Comparison of ENCODE assay signal across 8 cellular contexts in genomic region chr1:58155418-58156123, GRCh38.
DNase-seq lines count a peak whose midpoint lies in the region; ATAC-seq, FAIRE-seq and TF ChIP-seq lines count a peak whose summit lies in the region.
"Had no signal": no experiment of that assay in that cellular context is flagged by ENCODE, and none has a peak within 500 bp of the region (broad histone marks: within the 10 kb centered on the region; RNA-seq: fewer than 3 reads in every experiment).

No MANE protein-coding gene starts in this region.

- peaks cover 7% of the 10 kb centered on the region for H3K27me3 Mint-ChIP-seq in astrocyte (ENCODE audit: low read depth, unreplicated experiment)
- peaks cover 0 to 4% of the 10 kb centered on the region in 2 donors for H3K27me3 Mint-ChIP-seq in CD8-positive, alpha-beta memory T cell

- no peaks in the 10 kb centered on the region for H3K9me3 Mint-ChIP-seq in astrocyte (ENCODE audit: unreplicated experiment)
- H3K9me3 Mint-ChIP-seq in CD8-positive, alpha-beta memory T cell, result no peaks in the 10 kb centered on the region

- peak; percentile 10 for TF ChIP-seq CTCF in astrocyte (IDR thresholded peaks at IDR 0.05; ENCODE audit: insufficient read depth, low read depth, low read length)

- H3K36me3 ChIP-seq in astrocyte (ENCODE audit: insufficient read depth, low read length), result no peaks in the 10 kb centered on the region
- no peaks in the 10 kb centered on the region for H3K36me3 ChIP-seq in CD8-positive, alpha-beta memory T cell (ENCODE audit: insufficient read depth, low read length)
- H3K36me3 ChIP-seq: SJSA1 had no signal

- no peaks in the 10 kb centered on the region for H3K79me2 ChIP-seq in astrocyte (ENCODE audit: insufficient read depth, low read length)

- no peaks in the 10 kb centered on the region for H3K4me1 Mint-ChIP-seq in astrocyte (ENCODE audit: low read depth, unreplicated experiment)
- no peaks in the 10 kb centered on the region for H3K4me1 Mint-ChIP-seq in CD8-positive, alpha-beta memory T cell

- no peak overlapping the region for H3K4me2 ChIP-seq in astrocyte (ENCODE audit: low read length)

- no peak overlapping the region for H3K4me3 ChIP-seq in astrocyte (ENCODE audit: insufficient read depth, low read depth, low read length)
- no peak overlapping the region for H3K4me3 ChIP-seq in CD8-positive, alpha-beta memory T cell (ENCODE audit: low read length)
- H3K4me3 ChIP-seq: SJSA1 had no signal

- POLR2A ChIA-PET in CD8-positive, alpha-beta memory T cell (lab: Charles Lee), result no interaction called here

- H3K9me3 ChIP-seq in astrocyte (ENCODE audit: insufficient read depth, low read depth, low read length), result no peaks in the 10 kb centered on the region
- H3K9me3 ChIP-seq in CD8-positive, alpha-beta memory T cell (ENCODE audit: low read length), result no peaks in the 10 kb centered on the region
- H3K9me3 ChIP-seq: SJSA1 had no signal

- no peak overlapping the region for H3K9ac ChIP-seq in astrocyte (ENCODE audit: low read length)

- CTCF ChIA-PET in CD8-positive, alpha-beta memory T cell (lab: Charles Lee), result no interaction called here

- FAIRE-seq in astrocyte (lab: Jason Lieb, UNC), result no peak

- DNase-seq in astrocyte (ENCODE audit: low read depth), result no peak
- peak; percentile 28 for DNase-seq in medulla oblongata (ENCODE audit: extremely low spot score)
- DNase-seq in NCI-H2227 treated with DMSO at 0.1 percent for 48 hours (lab: John Stamatoyannopoulos, UW), result no peak
- DNase-seq in CD8-positive, alpha-beta memory T cell, result no peak
- no peak for DNase-seq in activated CD4-positive, CD25-positive, alpha-beta regulatory T cell treated with anti-CD3 and anti-CD28 coated beads, Interleukin-2, amount 50 U/mL, for 72 hours

- no peak overlapping the region for H2AFZ ChIP-seq in astrocyte (ENCODE audit: low read depth, low read length)

- no peak overlapping the region for H3K27ac ChIP-seq in astrocyte (ENCODE audit: low read depth, low read length)
- no peak overlapping the region for H3K27ac ChIP-seq in CD8-positive, alpha-beta memory T cell (ENCODE audit: low read depth, low read length)
- H3K27ac ChIP-seq: SJSA1 had no signal

- ATAC-seq in GM18870 (IDR thresholded peaks at IDR 0.05; ENCODE audit: unreplicated experiment) (peak; percentile 52), HG03521 (IDR thresholded peaks at IDR 0.05; ENCODE audit: unreplicated experiment) (peak; percentile 50)

- no peaks in the 10 kb centered on the region for H4K20me1 ChIP-seq in astrocyte (ENCODE audit: insufficient read depth, low read length)

- H3K4me3 Mint-ChIP-seq in astrocyte (ENCODE audit: unreplicated experiment), result no peak overlapping the region
- H3K4me3 Mint-ChIP-seq in CD8-positive, alpha-beta memory T cell, result no peak overlapping the region

- H3K27ac Mint-ChIP-seq in astrocyte (ENCODE audit: unreplicated experiment), result no peak overlapping the region
- no peak overlapping the region for H3K27ac Mint-ChIP-seq in CD8-positive, alpha-beta memory T cell

- H3K36me3 Mint-ChIP-seq in astrocyte (ENCODE audit: low read depth, unreplicated experiment), result no peaks in the 10 kb centered on the region
- no peaks in the 10 kb centered on the region for H3K36me3 Mint-ChIP-seq in CD8-positive, alpha-beta memory T cell

- H3K27me3 ChIP-seq in astrocyte (ENCODE audit: insufficient read depth, low read length), result no peaks in the 10 kb centered on the region
- no peaks in the 10 kb centered on the region for H3K27me3 ChIP-seq in CD8-positive, alpha-beta memory T cell (ENCODE audit: insufficient read depth, low read length, poor library complexity, severe bottlenecking)
- H3K27me3 ChIP-seq: SJSA1 had no signal

- no peaks in the 10 kb centered on the region for H3K4me1 ChIP-seq in astrocyte (ENCODE audit: insufficient read depth, low read length)
- no peaks in the 10 kb centered on the region for H3K4me1 ChIP-seq in CD8-positive, alpha-beta memory T cell (ENCODE audit: insufficient read depth, low read length)
- H3K4me1 ChIP-seq: SJSA1 had no signal
